Comparison of ENCODE assay signal across 1 cellular context in the genomic region with DNA sequence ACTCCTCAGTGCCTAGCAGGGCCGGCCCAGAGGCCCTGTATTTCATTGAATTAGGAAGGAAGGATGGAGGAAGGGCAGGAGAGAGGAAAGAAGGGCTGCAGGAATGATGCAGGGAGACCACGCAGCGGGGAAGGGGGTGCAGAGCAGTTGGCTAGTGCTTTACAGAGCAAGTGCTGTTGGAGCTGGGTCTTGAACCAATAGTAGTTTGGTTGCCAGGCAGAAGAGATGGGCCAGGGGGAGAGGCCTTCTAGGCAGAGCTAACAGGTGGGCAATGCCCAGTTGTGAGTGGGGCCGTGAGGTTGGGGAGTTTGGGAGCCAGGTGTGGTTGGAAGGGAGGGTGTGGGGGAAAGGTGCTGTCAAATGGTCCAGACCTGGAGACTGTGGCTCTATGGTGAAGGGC.
TF ChIP-seq lines count a peak whose summit lies in the region.

No MANE protein-coding gene starts in this region.

TF ChIP-seq in HepG2, 621 proteins besides CTCF, POLR2A, EP300 and RAD21:
- TF ChIP-seq RFX5 (IDR thresholded peaks at IDR 0.05; ENCODE audit: low read depth, low read length) (peak; percentile 82), ELF4 (CRISPR knock-in tag; IDR thresholded peaks at IDR 0.05; ENCODE audit: borderline replicate concordance) (no peak), ZNF567 (CRISPR knock-in tag; IDR thresholded peaks at IDR 0.05; ENCODE audit: borderline replicate concordance) (no peak)
TF ChIP-seq in HepG2: peak in this region for 1.
